In the genomic region with DNA sequence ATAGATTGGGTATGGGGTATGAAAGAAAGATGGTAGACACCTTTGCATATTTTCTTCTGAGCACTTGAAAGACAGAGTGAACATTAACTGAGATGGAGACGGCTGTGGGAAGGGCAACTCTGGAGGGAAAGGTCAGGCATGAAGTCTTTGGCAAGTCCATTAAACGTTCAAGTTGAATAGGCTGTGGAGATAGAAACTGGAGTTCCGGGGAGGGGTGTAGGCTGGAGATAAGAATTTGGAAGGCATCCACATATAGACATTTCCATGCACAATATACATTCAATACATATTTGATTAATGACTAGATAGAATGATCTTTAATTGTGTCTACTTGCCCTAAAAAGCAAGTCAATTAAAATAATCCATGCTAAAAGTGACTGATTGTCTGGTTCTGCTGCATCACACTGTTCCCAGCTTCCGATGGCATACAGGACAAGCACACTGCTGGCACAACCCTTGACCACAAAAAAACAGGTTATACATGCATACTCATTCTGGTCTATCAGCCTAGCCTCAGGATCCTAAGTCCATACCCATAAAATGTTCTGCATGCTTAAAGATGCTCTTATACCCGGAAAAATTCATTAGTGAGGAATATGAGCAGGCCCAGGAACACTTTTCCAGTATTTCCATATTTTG, we compare ENCODE assay signal across 20 cellular contexts.
"Had no signal": no experiment of that assay in that cellular context is flagged by ENCODE, and none has a peak within 500 bp of the region (broad histone marks: within the 10 kb centered on the region; RNA-seq: fewer than 3 reads in every experiment).

No MANE protein-coding gene starts in this region.

- ATAC-seq: activated T-helper 17 cell treated with anti-CD3 and anti-CD28 coated beads, Interleukin-2, amount 50 U/mL, for 72 hours; gastrocnemius medialis; left lobe of liver; natural killer cell treated with Interleukin-12 subunit alpha and Interleukin-12 subunit beta and Interleukin-15 and Interleukin-18, amount 100 ng/mL, for 72 hours; pancreas; stimulated activated naive B cell treated with anti-CD40 and anti-IgM and Interleukin-4, amounts not matched to agents 10 μg/mL and 1 μg/mL and 100 μg/mL, for 72 hours; WTC11 had no signal

- FAIRE-seq: colon, endometrium, keratinocyte, pancreas, urothelium cell line had no signal

- H3K27me3 ChIP-seq: cardiac muscle cell, gastrocnemius medialis, neutrophil, pancreas, tibial artery had no signal

- H3K9me3 ChIP-seq: gastrocnemius medialis, neutrophil, pancreas, tibial artery had no signal

- DNase-seq: activated CD4-positive, alpha-beta memory T cell treated with anti-CD3 and anti-CD28 coated beads, Interleukin-2, amount 10 ng/mL, durations not matched to agents 7 days and 5 days; activated CD4-positive, alpha-beta T cell treated with anti-CD3 and anti-CD28 coated beads for 4 hours; activated naive CD4-positive, alpha-beta T cell; activated naive CD8-positive, alpha-beta T cell treated with anti-CD3 and anti-CD28 coated beads for 36 hours; activated T-cell treated with anti-CD3 and anti-CD28 coated beads, Interleukin-2, amount 50 U/mL, for 1 hour; amniotic stem cell; gastrocnemius medialis; pancreas; stimulated activated naive B cell treated with anti-CD40 and anti-IgM and Interleukin-4, amounts not matched to agents 10 μg/mL and 1 μg/mL and 100 μg/mL, for 72 hours; tibial artery had no signal

- H3K36me3 ChIP-seq: cardiac muscle cell, gastrocnemius medialis, neutrophil, pancreas, tibial artery had no signal

- H3K4me3 ChIP-seq: cardiac muscle cell, gastrocnemius medialis, pancreas, tibial artery had no signal

- H3K27ac ChIP-seq: cardiac muscle cell, neutrophil, pancreas, tibial artery had no signal
